In genomic region chr13:112443191-112444000, GRCh38 we compare ENCODE assay signal across 8 cellular contexts.
DNase-seq lines count a peak whose midpoint lies in the region; TF ChIP-seq lines count a peak whose summit lies in the region.

No MANE protein-coding gene starts in this region.

- no peak for DNase-seq in AG09319 (ENCODE audit: extremely low read depth, low read depth)
- DNase-seq in islet precursor cell = peak; percentile 58
- DNase-seq in NCI-H1105 (lab: John Stamatoyannopoulos, UW) = no peak
- DNase-seq in COR-L47 (lab: John Stamatoyannopoulos, UW) = no peak
- DNase-seq in NCI-H2196 (lab: John Stamatoyannopoulos, UW; ENCODE audit: unreplicated experiment) = no peak
- DNase-seq in SW 1271 (lab: John Stamatoyannopoulos, UW) = no peak

- no peak overlapping the region for H3K4me3 ChIP-seq in WI38 (ENCODE audit: low read depth, low read length)

- TF ChIP-seq CTCF in AG09319 (IDR thresholded peaks at IDR 0.05; ENCODE audit: low read depth, low read length) (peak; percentile 20), GM12874 (IDR thresholded peaks at IDR 0.05; ENCODE audit: insufficient read depth, low read depth, low read length) (0 out of 2 replicates have a peak, but pooled peaks have one; percentile 17), WI38 (IDR thresholded peaks at IDR 0.05; ENCODE audit: low read depth, low read length) (peak; percentile 35)
